16 cellular contexts compared by ENCODE assay signal in the genomic region with DNA sequence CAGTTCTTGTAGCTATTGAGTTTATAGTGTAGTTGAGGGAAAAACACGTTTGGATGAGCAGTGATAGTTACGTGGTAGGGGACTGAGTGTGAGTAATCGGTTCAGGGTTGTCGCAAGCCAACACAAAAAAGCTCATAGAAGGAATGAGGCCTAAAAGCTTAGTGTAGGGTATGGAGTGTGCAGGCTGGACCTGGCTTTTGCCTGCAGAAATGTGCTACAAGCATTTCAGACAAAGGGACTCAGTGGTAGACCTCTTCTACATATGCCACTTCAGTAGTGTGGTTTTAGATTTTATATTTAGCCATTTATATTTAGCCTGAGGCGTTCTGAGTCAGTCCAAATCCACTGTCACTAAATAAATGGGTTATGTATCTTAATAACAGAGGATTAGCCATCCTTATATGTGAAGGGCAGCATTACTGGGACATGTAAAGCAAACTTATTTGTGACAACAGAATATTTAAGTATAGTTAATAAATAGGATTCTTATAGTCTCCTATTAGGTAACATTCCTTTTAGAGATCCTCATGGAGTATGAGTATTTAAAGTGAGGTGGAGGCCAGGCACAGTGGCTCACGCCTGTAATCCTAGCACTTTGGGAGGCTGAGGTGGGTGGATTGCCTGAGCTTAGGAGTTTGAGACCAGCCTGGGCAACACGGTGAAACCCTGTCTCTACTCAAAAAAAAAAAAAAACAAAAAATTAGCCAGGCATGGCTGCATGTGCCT. TPM values are rescaled to one million over a fixed set of nuclear protein-coding genes. Genes with fewer than 3 reads are reported as not detected.
A peak's percentile ranks its signal among the peaks of the same experiment; 100 is the strongest.
DNase-seq lines count a peak whose midpoint lies in the region; ATAC-seq, FAIRE-seq and TF ChIP-seq lines count a peak whose summit lies in the region.
"Had no signal": no experiment of that assay in that cellular context is flagged by ENCODE, and none has a peak within 500 bp of the region (broad histone marks: within the 10 kb centered on the region; RNA-seq: fewer than 3 reads in every experiment).

No MANE protein-coding gene starts in this region.

- H3K36me3 ChIP-seq in RWPE2 (ENCODE audit: low read depth) (no peaks in the 10 kb centered on the region), heart left ventricle (no peaks in the 10 kb centered on the region)
- H3K36me3 ChIP-seq: uterus had no signal

- no peak for FAIRE-seq in GM19239 (lab: Jason Lieb, UNC)

- TF ChIP-seq CTCF in RWPE2 (IDR thresholded peaks at IDR 0.05; ENCODE audit: poor library complexity, severe bottlenecking) (no peak), heart left ventricle (IDR thresholded peaks at IDR 0.05) (no peak), coronary artery (IDR thresholded peaks at IDR 0.05) (no peak)

- H3K4me3 ChIP-seq in RWPE2 (ENCODE audit: severe bottlenecking) (no peak overlapping the region), heart left ventricle (no peak overlapping the region), coronary artery (no peak overlapping the region)
- H3K4me3 ChIP-seq: uterus had no signal

- H3K9me3 ChIP-seq in RWPE2 (ENCODE audit: severe bottlenecking), result no peaks in the 10 kb centered on the region
- peaks cover 0 to 20% (median 0%) of the 10 kb centered on the region in 12 donors for H3K9me3 ChIP-seq in heart left ventricle
- H3K9me3 ChIP-seq: uterus had no signal

- H3K27ac ChIP-seq in RWPE2 (ENCODE audit: poor library complexity, severe bottlenecking), result no peak overlapping the region
- H3K27ac ChIP-seq in heart left ventricle, result peak overlapping the region in 11 of 12 donors; percentile 6 to 68 (median 44)
- H3K27ac ChIP-seq in coronary artery, result no peak overlapping the region
- H3K27ac ChIP-seq: uterus had no signal

- intact Hi-C loops in heart left ventricle (cut with DNase I), result no loop called here

- peak; percentile 81 for DNase-seq in COLO829 (ENCODE audit: low spot score)
- no peak for DNase-seq in RWPE2 (ENCODE audit: low spot score)
- no peak for DNase-seq in heart left ventricle
- no peak for DNase-seq in GM19239 (ENCODE audit: insufficient read length, low spot score)
- no peak for DNase-seq in NCI-H146 treated with DMSO at 0.1 percent for 48 hours (lab: John Stamatoyannopoulos, UW; ENCODE audit: unreplicated experiment)
- no peak for DNase-seq in activated naive CD4-positive, alpha-beta T cell (lab: John Stamatoyannopoulos, UW)
- DNase-seq in coronary artery (ENCODE audit: low spot score), result no peak
- DNase-seq: activated CD4-positive, alpha-beta T cell treated with anti-CD3 and anti-CD28 coated beads, Interleukin-2, amount 10 ng/mL, durations not matched to agents 24 days and 14 days; Caco-2; caudate nucleus; effector memory CD8-positive, alpha-beta T cell; GF-D8; NCI-H2029; SHP77; uterus had no signal

- WGBS in heart left ventricle, 4 donors, result 66 to 77% (median 72%) methylated on average over 7 of the region's 7 CpGs

- no peak for TF ChIP-seq POLR2A in heart left ventricle (IDR thresholded peaks at IDR 0.05)

- H3K4me1 ChIP-seq in RWPE2 (ENCODE audit: insufficient read depth, poor library complexity, severe bottlenecking), result no peaks in the 10 kb centered on the region
- peaks cover 0 to 29% (median 16%) of the 10 kb centered on the region in 12 donors for H3K4me1 ChIP-seq in heart left ventricle
- H3K4me1 ChIP-seq: Caco-2, uterus had no signal

- H3K27me3 ChIP-seq in RWPE2 (ENCODE audit: insufficient read depth, poor library complexity, severe bottlenecking) (no peaks in the 10 kb centered on the region), heart left ventricle (no peaks in the 10 kb centered on the region)
- H3K27me3 ChIP-seq: uterus had no signal

- ATAC-seq in HG02938 (IDR thresholded peaks at IDR 0.05; ENCODE audit: unreplicated experiment), result peak; percentile 46
- ATAC-seq in RWPE2 (ENCODE audit: low read depth), result peak; percentile 31; the same call in 2 of the 3 replicates
- ATAC-seq in heart left ventricle, result peak; percentile 69 to 89 (median 86)
- ATAC-seq: effector memory CD8-positive, alpha-beta T cell had no signal

RNA-seq across cellular contexts. Expression of a gene that starts 21.8 kb away (rescaled TPM):
- total RNA-seq in heart left ventricle, result 10 to 100 TPM; 54.9 to 74.4 (median 61.7) TPM
- 10 to 100 TPM; 26.1 to 38.0 TPM for polyA plus RNA-seq in heart left ventricle

Comparison
In these comparisons a context has a peak if more than half of its experiments do, and no peak if none do; other contexts are left out.
1. ATAC-seq: peak in every context shown above with its lines; median percentile 86 in heart left ventricle; 46 in HG02938; 31 in RWPE2.
2. H3K27ac ChIP-seq: peak in heart left ventricle (11 of 12); none in RWPE2 (single experiment) and coronary artery (0 of 2).